9 cellular contexts compared by ENCODE assay signal in genomic region chr2:158191076-158191566, GRCh38.
DNase-seq lines count a peak whose midpoint lies in the region; ATAC-seq, FAIRE-seq and TF ChIP-seq lines count a peak whose summit lies in the region.
"Had no signal": no experiment of that assay in that cellular context is flagged by ENCODE, and none has a peak within 500 bp of the region (broad histone marks: within the 10 kb centered on the region; RNA-seq: fewer than 3 reads in every experiment).

No MANE protein-coding gene starts in this region.

- H3K9me3 Mint-ChIP-seq in activated CD4-positive, alpha-beta T cell treated with anti-CD3 and anti-CD28 coated beads, Interleukin-2, amount 10 ng/mL, durations not matched to agents 24 days and 14 days, result no peaks in the 10 kb centered on the region

- H3K27ac ChIP-seq in right cardiac atrium (ENCODE audit: low read length), result no peak overlapping the region
- H3K27ac ChIP-seq in lower lobe of right lung, result peak overlapping the region; percentile 28
- H3K27ac ChIP-seq: cardiac muscle cell had no signal

- peak overlapping the region; percentile 45 for H3K4me3 Mint-ChIP-seq in activated CD4-positive, alpha-beta T cell treated with anti-CD3 and anti-CD28 coated beads, Interleukin-2, amount 10 ng/mL, durations not matched to agents 24 days and 14 days

- no peaks in the 10 kb centered on the region for H3K36me3 Mint-ChIP-seq in activated CD4-positive, alpha-beta T cell treated with anti-CD3 and anti-CD28 coated beads, Interleukin-2, amount 10 ng/mL, durations not matched to agents 24 days and 14 days (ENCODE audit: low read depth)

- H3K4me3 ChIP-seq in right cardiac atrium (ENCODE audit: low read length) (peak overlapping the region; percentile 38), lower lobe of right lung (peak overlapping the region; percentile 12)
- H3K4me3 ChIP-seq: cardiac muscle cell had no signal

- H3K4me1 ChIP-seq in right cardiac atrium (ENCODE audit: control insufficient read depth, insufficient read depth, low read length), result no peaks in the 10 kb centered on the region
- H3K4me1 ChIP-seq in lower lobe of right lung, result peaks cover 8% of the 10 kb centered on the region

- ATAC-seq in right cardiac atrium (no peak), HG03066 (IDR thresholded peaks at IDR 0.05; ENCODE audit: low read depth, unreplicated experiment) (peak; percentile 83), lower lobe of right lung (no peak)

- intact Hi-C loops in right cardiac atrium (cut with DNase I), result no loop called here
- intact Hi-C loops in cardiac septum (cut with DNase I), result no loop called here
- intact Hi-C loops in activated CD4-positive, alpha-beta T cell treated with anti-CD3 and anti-CD28 coated beads, Interleukin-2, amount 10 ng/mL, durations not matched to agents 24 days and 14 days (cut with micrococcal nuclease), result loop anchor here (1.0 to 10.0 kb wide), 2 partner anchors 265 to 296 kb away; partner anchors contain the start of genes CCDC148 and PKP4
- intact Hi-C loops in lower lobe of right lung (cut with DNase I), result no loop called here

- H3K27me3 ChIP-seq in right cardiac atrium (ENCODE audit: control insufficient read depth, insufficient read depth), result no peaks in the 10 kb centered on the region
- no peaks in the 10 kb centered on the region for H3K27me3 ChIP-seq in lower lobe of right lung (ENCODE audit: low read depth)
- H3K27me3 ChIP-seq: cardiac muscle cell had no signal

- TF ChIP-seq CTCF in lower lobe of right lung (IDR thresholded peaks at IDR 0.05), result no peak

- H3K4me1 Mint-ChIP-seq in activated CD4-positive, alpha-beta T cell treated with anti-CD3 and anti-CD28 coated beads, Interleukin-2, amount 10 ng/mL, durations not matched to agents 24 days and 14 days, result peaks cover 16% of the 10 kb centered on the region

- WGBS in right cardiac atrium, result 32% methylated on average over 5 of the region's 5 CpGs

- TF ChIP-seq POLR2A in H54 (IDR thresholded peaks at IDR 0.05; ENCODE audit: low read depth, low read length), result no peak

- no peaks in the 10 kb centered on the region for H3K9me3 ChIP-seq in right cardiac atrium (ENCODE audit: control insufficient read depth, low read length)
- no peaks in the 10 kb centered on the region for H3K9me3 ChIP-seq in lower lobe of right lung

- FAIRE-seq in H54 (lab: Jason Lieb, UNC), result no peak

- H3K36me3 ChIP-seq in lower lobe of right lung, result no peaks in the 10 kb centered on the region
- H3K36me3 ChIP-seq: cardiac muscle cell had no signal

- peaks cover 29% of the 10 kb centered on the region for H3K27me3 Mint-ChIP-seq in activated CD4-positive, alpha-beta T cell treated with anti-CD3 and anti-CD28 coated beads, Interleukin-2, amount 10 ng/mL, durations not matched to agents 24 days and 14 days

- peak overlapping the region; percentile 71 for H3K27ac Mint-ChIP-seq in activated CD4-positive, alpha-beta T cell treated with anti-CD3 and anti-CD28 coated beads, Interleukin-2, amount 10 ng/mL, durations not matched to agents 24 days and 14 days

- DNase-seq in right cardiac atrium (no peak), cardiac septum (ENCODE audit: low spot score) (no peak), lower lobe of right lung (no peak), UCSD-AML1 (lab: John Stamatoyannopoulos, UW; ENCODE audit: unreplicated experiment) (no peak), H54 (ENCODE audit: insufficient read length, low spot score) (no peak), nucleus accumbens (lab: John Stamatoyannopoulos, UW) (no peak)
- peak; percentile 77 for DNase-seq in activated CD4-positive, alpha-beta T cell treated with anti-CD3 and anti-CD28 coated beads, Interleukin-2, amount 10 ng/mL, durations not matched to agents 24 days and 14 days
